21 cellular contexts compared by ENCODE assay signal in genomic region chr4:81804849-81805248, GRCh38.
DNase-seq lines count a peak whose midpoint lies in the region; ATAC-seq lines count a peak whose summit lies in the region.
"Had no signal": no experiment of that assay in that cellular context is flagged by ENCODE, and none has a peak within 500 bp of the region (broad histone marks: within the 10 kb centered on the region; RNA-seq: fewer than 3 reads in every experiment).

No MANE protein-coding gene starts in this region.

- peak; percentile 18 for DNase-seq in NCI-H146 (lab: John Stamatoyannopoulos, UW)
- no peak for DNase-seq in NCI-H146 treated with DMSO at 0.1 percent for 48 hours (lab: John Stamatoyannopoulos, UW; ENCODE audit: unreplicated experiment)
- DNase-seq in NCI-H82 (lab: John Stamatoyannopoulos, UW) = peak; percentile 57
- peak; percentile 77 for DNase-seq in cerebellar cortex (ENCODE audit: low spot score)
- DNase-seq in NCI-H2107 treated with DMSO at 0.1 percent for 48 hours (lab: John Stamatoyannopoulos, UW; ENCODE audit: unreplicated experiment) = no peak
- DNase-seq in glomerular visceral epithelial cell (ENCODE audit: extremely low spot score) = no peak
- DNase-seq: 8988T; ACHN; AML-193; BE2C; CD4-positive, alpha-beta T cell; CD8-positive, alpha-beta memory T cell; DMS153; DND-41; GDM1; H9 had no signal

- no peak for ATAC-seq in HG02840 (IDR thresholded peaks at IDR 0.05; ENCODE audit: low FRiP score, unreplicated experiment)
- ATAC-seq: A549, GM12878, GM23338, HCT116 had no signal

Comparison
In these comparisons a context has a peak if more than half of its experiments do, and no peak if none do; other contexts are left out.
1. DNase-seq: peak in NCI-H146 (single experiment), NCI-H82 (single experiment) and cerebellar cortex (single experiment); none in NCI-H146 treated with DMSO at 0.1 percent for 48 hours (single experiment), NCI-H2107 treated with DMSO at 0.1 percent for 48 hours (single experiment) and glomerular visceral epithelial cell (single experiment).